In the genomic region with DNA sequence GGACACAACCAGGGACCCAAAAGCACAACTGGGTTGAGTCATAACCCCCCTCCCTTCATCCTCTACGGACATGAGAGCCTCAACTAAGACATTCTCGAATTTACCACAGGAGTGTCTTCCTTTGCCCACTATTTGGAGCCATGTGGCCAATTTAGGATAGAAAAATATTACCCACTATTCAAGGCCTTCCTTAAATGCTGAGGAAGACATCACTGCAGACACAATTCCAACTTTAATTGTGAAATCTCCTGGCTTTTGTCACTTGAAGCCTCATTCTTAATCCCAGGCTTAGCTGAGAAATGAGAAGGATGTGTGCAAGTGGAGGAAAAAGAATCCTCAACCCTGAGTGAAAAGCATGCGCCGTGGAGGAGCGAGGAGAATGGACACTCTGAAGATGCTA, we compare ENCODE assay signal across 11 cellular contexts. TPM values are rescaled to one million over a fixed set of nuclear protein-coding genes. Genes with fewer than 3 reads are reported as not detected.
DNase-seq lines count a peak whose midpoint lies in the region; ATAC-seq and TF ChIP-seq lines count a peak whose summit lies in the region.
"Had no signal": no experiment of that assay in that cellular context is flagged by ENCODE, and none has a peak within 500 bp of the region (broad histone marks: within the 10 kb centered on the region; RNA-seq: fewer than 3 reads in every experiment).

No MANE protein-coding gene starts in this region.

- DNase-seq in RWPE1 (ENCODE audit: low spot score), result no peak
- DNase-seq in fibroblast of lung (ENCODE audit: low read depth in 2 of 2), result no peak
- no peak for DNase-seq in osteocyte (ENCODE audit: extremely low spot score, unreplicated experiment)
- no peak for DNase-seq in nucleus accumbens (lab: John Stamatoyannopoulos, UW)
- no peak for DNase-seq in GDM1 (lab: John Stamatoyannopoulos, UW)
- DNase-seq in superior temporal gyrus (ENCODE audit: extremely low spot score), result no peak
- DNase-seq: activated CD8-positive, alpha-beta memory T cell treated with anti-CD3 and anti-CD28 coated beads for 24 hours; midbrain; stimulated activated naive CD4-positive, alpha-beta T cell treated with Interleukin-2 at 50 U/mL for 16 hours had no signal

- H3K79me2 ChIP-seq in ACC112 (ENCODE audit: control insufficient read depth, insufficient read depth, low read length, unreplicated experiment) (peaks cover 100% of the 10 kb centered on the region), fibroblast of lung (ENCODE audit: control insufficient read depth, insufficient read depth, low read length) (peaks cover 100% of the 10 kb centered on the region)

- H3K36me3 Mint-ChIP-seq in osteocyte (ENCODE audit: unreplicated experiment), result peaks cover 4% of the 10 kb centered on the region

- no peak overlapping the region for H3K4me3 ChIP-seq in ACC112 (ENCODE audit: low read depth, low read length)
- H3K4me3 ChIP-seq in fibroblast of lung (replicated peaks in 1 of 4; ENCODE audit: control extremely low read depth in 1 of 4, insufficient read depth in 1 of 4, low read depth in 3 of 4, low read length in 4 of 4), result no peak overlapping the region

- TF ChIP-seq CTCF in RWPE1 (conservative IDR thresholded peaks at IDR 0.05; ENCODE audit: low read depth) (no peak), fibroblast of lung (conservative IDR thresholded peaks at IDR 0.05 in 1 of 2, IDR thresholded peaks at IDR 0.05 in 1 of 2; ENCODE audit: low read depth in 1 of 2, low read length in 2 of 2) (no peak), osteocyte (IDR thresholded peaks at IDR 0.05) (no peak)

- H3K36me3 ChIP-seq in ACC112 (ENCODE audit: insufficient read depth, low read length) (peaks cover 3% of the 10 kb centered on the region; the same call in 1 of the 2 replicates), fibroblast of lung (ENCODE audit: control insufficient read depth, insufficient read depth, low read length) (no peaks in the 10 kb centered on the region)

- peak overlapping the region; percentile 53; the same call in 1 of the 2 replicates for H3K27ac ChIP-seq in ACC112 (ENCODE audit: low read depth, low read length)
- H3K27ac ChIP-seq in RWPE1, result peak overlapping the region; percentile 78
- H3K27ac ChIP-seq in fibroblast of lung (ENCODE audit: insufficient read depth, low read length), result peak overlapping the region; percentile 88

- no peak for ATAC-seq in HG03025 (IDR thresholded peaks at IDR 0.05; ENCODE audit: low FRiP score, unreplicated experiment)

- H3K27ac Mint-ChIP-seq in osteocyte (ENCODE audit: unreplicated experiment), result peak overlapping the region; percentile 79

- CTCF ChIA-PET in RWPE1 (lab: Yijun Ruan, JAX), result interaction anchor here (0.6 to 1.2 kb wide), 5 partner anchors 32 to 87 kb away, joined by 3 to 5 read pairs (median 3); no protein-coding TSS in a partner anchor

- H3K4me2 ChIP-seq in fibroblast of lung (ENCODE audit: extremely low read depth, insufficient read depth, low read length), result peak overlapping the region; percentile 66

- H3K4me3 Mint-ChIP-seq in osteocyte (ENCODE audit: unreplicated experiment), result no peak overlapping the region

- no peaks in the 10 kb centered on the region for H3K27me3 Mint-ChIP-seq in osteocyte (ENCODE audit: unreplicated experiment)

- H3K9ac ChIP-seq in fibroblast of lung (ENCODE audit: insufficient read depth, low read length), result no peak overlapping the region

- no peaks in the 10 kb centered on the region for H4K20me1 ChIP-seq in fibroblast of lung (ENCODE audit: control insufficient read depth, extremely low read depth, insufficient read depth, low read length)

- POLR2A ChIA-PET in RWPE1 (lab: Yijun Ruan, JAX; ENCODE audit: low non-redundant PET), result no interaction called here

- H3K4me1 Mint-ChIP-seq in osteocyte (ENCODE audit: unreplicated experiment), result peaks cover 83% of the 10 kb centered on the region

- H3K27me3 ChIP-seq in ACC112 (ENCODE audit: insufficient read depth, low read length) (no peaks in the 10 kb centered on the region), fibroblast of lung (ENCODE audit: control insufficient read depth, insufficient read depth, low read length) (no peaks in the 10 kb centered on the region)

- H3K9me3 Mint-ChIP-seq in osteocyte (ENCODE audit: unreplicated experiment), result no peaks in the 10 kb centered on the region

- H3K4me1 ChIP-seq in ACC112 (ENCODE audit: control insufficient read depth, insufficient read depth, low read length, unreplicated experiment) (peaks cover 54% of the 10 kb centered on the region), fibroblast of lung (ENCODE audit: control insufficient read depth, extremely low read depth, insufficient read depth, low read length) (peaks cover 43% of the 10 kb centered on the region)

- H3K9me3 ChIP-seq in fibroblast of lung (ENCODE audit: control insufficient read depth, insufficient read depth, low read depth, low read length), result no peaks in the 10 kb centered on the region

- H2AFZ ChIP-seq in ACC112 (ENCODE audit: low read length, unreplicated experiment), result no peak overlapping the region
- no peak overlapping the region for H2AFZ ChIP-seq in fibroblast of lung (ENCODE audit: low read length)

RNA-seq across cellular contexts. Expression of a gene that starts 11.8 kb away (rescaled TPM):
- 56.8 and 73.3 TPM in 2 replicates for total RNA-seq in fibroblast of lung
- polyA plus RNA-seq in fibroblast of lung, result 72.1 and 91.0 TPM in 2 replicates
- polyA plus RNA-seq in fibroblast of lung (2012), result 53.0 and 60.4 TPM in 2 replicates
- polyA minus RNA-seq in fibroblast of lung (ENCODE audit: low replicate concordance), result 130 and 131 TPM in 2 replicates
- total RNA-seq in osteocyte, result 125 and 127 TPM in 2 replicates
